ENCODE assay signal across 1 cellular context in the genomic region with DNA sequence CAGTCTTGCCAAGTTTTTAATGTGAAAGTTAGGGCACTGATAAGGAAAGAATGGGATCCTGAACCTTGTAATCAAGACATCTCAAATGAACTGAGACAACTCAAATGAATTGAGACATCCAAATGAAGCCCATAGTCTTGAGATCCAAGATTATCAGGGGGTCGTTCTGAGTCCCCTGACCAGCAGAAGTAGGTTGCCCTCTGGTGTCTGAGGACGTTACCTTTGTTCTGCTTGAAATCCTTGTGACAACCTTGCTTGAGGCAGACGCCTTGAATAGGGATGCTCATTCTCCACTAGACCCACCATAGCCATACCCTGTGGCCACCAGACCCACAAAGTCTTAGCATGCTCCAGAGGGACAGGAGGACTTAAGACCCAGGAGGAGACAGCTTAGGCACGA.
TF ChIP-seq lines count a peak whose summit lies in the region.

No MANE protein-coding gene starts in this region.

TF ChIP-seq in Ishikawa, 13 proteins besides CTCF, POLR2A, EP300 and RAD21 (continued from another document):
- TF ChIP-seq, protein P1, sequence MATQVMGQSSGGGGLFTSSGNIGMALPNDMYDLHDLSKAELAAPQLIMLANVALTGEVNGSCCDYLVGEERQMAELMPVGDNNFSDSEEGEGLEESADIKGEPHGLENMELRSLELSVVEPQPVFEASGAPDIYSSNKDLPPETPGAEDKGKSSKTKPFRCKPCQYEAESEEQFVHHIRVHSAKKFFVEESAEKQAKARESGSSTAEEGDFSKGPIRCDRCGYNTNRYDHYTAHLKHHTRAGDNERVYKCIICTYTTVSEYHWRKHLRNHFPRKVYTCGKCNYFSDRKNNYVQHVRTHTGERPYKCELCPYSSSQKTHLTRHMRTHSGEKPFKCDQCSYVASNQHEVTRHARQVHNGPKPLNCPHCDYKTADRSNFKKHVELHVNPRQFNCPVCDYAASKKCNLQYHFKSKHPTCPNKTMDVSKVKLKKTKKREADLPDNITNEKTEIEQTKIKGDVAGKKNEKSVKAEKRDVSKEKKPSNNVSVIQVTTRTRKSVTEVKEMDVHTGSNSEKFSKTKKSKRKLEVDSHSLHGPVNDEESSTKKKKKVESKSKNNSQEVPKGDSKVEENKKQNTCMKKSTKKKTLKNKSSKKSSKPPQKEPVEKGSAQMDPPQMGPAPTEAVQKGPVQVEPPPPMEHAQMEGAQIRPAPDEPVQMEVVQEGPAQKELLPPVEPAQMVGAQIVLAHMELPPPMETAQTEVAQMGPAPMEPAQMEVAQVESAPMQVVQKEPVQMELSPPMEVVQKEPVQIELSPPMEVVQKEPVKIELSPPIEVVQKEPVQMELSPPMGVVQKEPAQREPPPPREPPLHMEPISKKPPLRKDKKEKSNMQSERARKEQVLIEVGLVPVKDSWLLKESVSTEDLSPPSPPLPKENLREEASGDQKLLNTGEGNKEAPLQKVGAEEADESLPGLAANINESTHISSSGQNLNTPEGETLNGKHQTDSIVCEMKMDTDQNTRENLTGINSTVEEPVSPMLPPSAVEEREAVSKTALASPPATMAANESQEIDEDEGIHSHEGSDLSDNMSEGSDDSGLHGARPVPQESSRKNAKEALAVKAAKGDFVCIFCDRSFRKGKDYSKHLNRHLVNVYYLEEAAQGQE (IDR thresholded peaks at IDR 0.05; ENCODE audit: low read depth): no peak
- TF ChIP-seq NFIC (IDR thresholded peaks at IDR 0.05) (no peak), TEAD4 (IDR thresholded peaks at IDR 0.05) (no peak), CREB1 (IDR thresholded peaks at IDR 0.05; ENCODE audit: low read depth) (no peak), TAF1 (IDR thresholded peaks at IDR 0.05; ENCODE audit: low read depth) (no peak), YY1 (IDR thresholded peaks at IDR 0.05; ENCODE audit: low read depth) (no peak), FOXM1 (IDR thresholded peaks at IDR 0.05; ENCODE audit: borderline replicate concordance, low read depth) (no peak)
- TF ChIP-seq, protein P2, sequence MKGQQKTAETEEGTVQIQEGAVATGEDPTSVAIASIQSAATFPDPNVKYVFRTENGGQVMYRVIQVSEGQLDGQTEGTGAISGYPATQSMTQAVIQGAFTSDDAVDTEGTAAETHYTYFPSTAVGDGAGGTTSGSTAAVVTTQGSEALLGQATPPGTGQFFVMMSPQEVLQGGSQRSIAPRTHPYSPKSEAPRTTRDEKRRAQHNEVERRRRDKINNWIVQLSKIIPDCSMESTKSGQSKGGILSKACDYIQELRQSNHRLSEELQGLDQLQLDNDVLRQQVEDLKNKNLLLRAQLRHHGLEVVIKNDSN (IDR thresholded peaks at IDR 0.05): no peak
